16 cellular contexts compared by ENCODE assay signal in genomic region chr2:183186296-183186695, GRCh38.
DNase-seq lines count a peak whose midpoint lies in the region; ATAC-seq and TF ChIP-seq lines count a peak whose summit lies in the region.
"Had no signal": no experiment of that assay in that cellular context is flagged by ENCODE, and none has a peak within 500 bp of the region (broad histone marks: within the 10 kb centered on the region; RNA-seq: fewer than 3 reads in every experiment).

No MANE protein-coding gene starts in this region.

- intact Hi-C loops in dorsolateral prefrontal cortex (cut with DNase I): no loop called here

- no peaks in the 10 kb centered on the region for H3K4me1 ChIP-seq in suprapubic skin

- TF ChIP-seq POLR2A in suprapubic skin (IDR thresholded peaks at IDR 0.05): no peak

- ATAC-seq in HG02763 (IDR thresholded peaks at IDR 0.05; ENCODE audit: unreplicated experiment): no peak

- H3K27ac ChIP-seq in dorsolateral prefrontal cortex (no peak overlapping the region), suprapubic skin (no peak overlapping the region)
- H3K27ac ChIP-seq: PC-9 had no signal

- peak; percentile 53 for DNase-seq in GM04503 (ENCODE audit: low read depth)
- peak; percentile 20 for DNase-seq in amniotic epithelial cell (ENCODE audit: low read depth)
- DNase-seq in fibroblast of gingiva (ENCODE audit: low read depth): peak; percentile 58
- no peak for DNase-seq in NCI-H774 (lab: John Stamatoyannopoulos, UW)
- no peak for DNase-seq in dorsolateral prefrontal cortex
- no peak for DNase-seq in suprapubic skin (ENCODE audit: low spot score in 2 of 2)
- DNase-seq: COR-L47, H7, Karpas-422, NCI-H1417 treated with DMSO at 0.1 percent for 48 hours, NCI-H187 treated with DMSO at 0.1 percent for 48 hours, NCI-H2227 treated with DMSO at 0.1 percent for 48 hours, NCI-H524, PC-9, SIG-M5 had no signal

- 86% methylated on average over 1 of the region's 1 CpG for WGBS in suprapubic skin

- H3K4me3 ChIP-seq in dorsolateral prefrontal cortex (no peak overlapping the region), suprapubic skin (no peak overlapping the region)
- H3K4me3 ChIP-seq: PC-9 had no signal

- peaks cover 45% of the 10 kb centered on the region for H3K36me3 ChIP-seq in suprapubic skin

- H3K27me3 ChIP-seq in dorsolateral prefrontal cortex (no peaks in the 10 kb centered on the region), suprapubic skin (no peaks in the 10 kb centered on the region)

- TF ChIP-seq CTCF in dorsolateral prefrontal cortex (IDR thresholded peaks at IDR 0.05 in 54 of 56, conservative IDR thresholded peaks at IDR 0.05 in 2 of 56; ENCODE audit: low read depth in 1 of 56, partially characterized antibody in 56 of 56) (no peak), suprapubic skin (IDR thresholded peaks at IDR 0.05) (no peak)

- TF ChIP-seq EP300 in suprapubic skin (IDR thresholded peaks at IDR 0.05): no peak

- H3K9me3 ChIP-seq in suprapubic skin: no peaks in the 10 kb centered on the region

Comparison
In these comparisons a context has a peak if more than half of its experiments do, and no peak if none do; other contexts are left out.
1. DNase-seq: peak in GM04503 (single experiment), amniotic epithelial cell (single experiment) and fibroblast of gingiva (single experiment); none in NCI-H774 (single experiment), dorsolateral prefrontal cortex (0 of 10) and suprapubic skin (0 of 2).